ENCODE assay signal across 23 cellular contexts in the genomic region with DNA sequence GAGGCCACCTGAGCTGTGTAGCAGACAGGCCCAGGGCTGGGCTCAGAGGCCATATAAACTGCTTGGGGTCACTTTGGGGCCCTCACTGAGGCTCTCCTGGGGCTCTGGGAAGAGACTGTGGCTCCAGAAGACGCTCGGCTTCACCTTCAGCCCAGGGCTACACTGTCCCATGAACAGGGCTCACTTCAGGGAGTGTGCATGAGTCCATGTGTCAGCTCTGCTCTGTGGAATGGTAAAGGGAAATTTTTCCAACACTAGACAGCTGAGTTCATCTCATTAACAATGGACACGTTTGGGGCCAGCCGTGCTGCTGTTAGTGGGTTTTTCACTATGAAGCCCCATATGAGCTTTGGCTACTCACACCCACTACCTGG.
DNase-seq lines count a peak whose midpoint lies in the region; ATAC-seq and TF ChIP-seq lines count a peak whose summit lies in the region.
"Had no signal": no experiment of that assay in that cellular context is flagged by ENCODE, and none has a peak within 500 bp of the region (broad histone marks: within the 10 kb centered on the region; RNA-seq: fewer than 3 reads in every experiment).

No MANE protein-coding gene starts in this region.

- in situ Hi-C loops in gastrocnemius medialis (cut with MboI; ENCODE audit: low sequenced_read_pairs in 4 of 4) = loop anchor here in 3 of 4 donors (10.0 to 25.0 kb wide), 2 partner anchors 256 to 263 kb away; no protein-coding TSS in a partner anchor

- intact Hi-C loops in CD14-positive monocyte (cut with micrococcal nuclease) = loop anchor here in 1 of 2 donors (10.0 kb wide), 1 partner anchor 226 kb away; no protein-coding TSS in a partner anchor
- intact Hi-C loops in Right ventricle myocardium superior (cut with DNase I) = no loop called here
- intact Hi-C loops in gastrocnemius medialis (cut with DNase I; ENCODE audit: low total_unique reads) = loop anchor here (5.0 to 10.0 kb wide), 2 partner anchors 416 to 1003 kb away; a partner anchor contains a TSS

- DNase-seq in CD14-positive monocyte (ENCODE audit: low spot score) (peak; percentile 7), Right ventricle myocardium superior (no peak), right atrium auricular region (ENCODE audit: low spot score) (no peak), gastrocnemius medialis (no peak), foreskin keratinocyte (no peak), H4 (ENCODE audit: low spot score) (no peak), SK-N-DZ (ENCODE audit: low spot score) (no peak)
- DNase-seq: CD4-positive, alpha-beta T cell; DMS53; H7; KBM-7; MV-4-11; NCI-H1105 treated with DMSO at 0.1 percent for 48 hours; NCI-H146; NCI-H1930; NCI-H2107; NCI-H446 treated with DMSO at 0.1 percent for 48 hours; NCI-H526; NCI-H82; NK-92 treated with Interleukin-12 subunit alpha and Interleukin-12 subunit beta, amount 100 ng/mL, for 24 hours; PC-3; SHP77 had no signal

- H3K4me3 Mint-ChIP-seq in CD14-positive monocyte = no peak overlapping the region
- H3K4me3 Mint-ChIP-seq: CD4-positive, alpha-beta T cell had no signal

- ATAC-seq in Right ventricle myocardium superior (ENCODE audit: poor library complexity) (peak; percentile 36), gastrocnemius medialis (no peak), foreskin keratinocyte (no peak)
- ATAC-seq: PC-3 had no signal

- H3K36me3 ChIP-seq in right atrium auricular region (peaks cover 88% of the 10 kb centered on the region), gastrocnemius medialis (peaks cover 0 to 85% of the 10 kb centered on the region in 2 donors)

- TF ChIP-seq POLR2A in gastrocnemius medialis (IDR thresholded peaks at IDR 0.05) = no peak

- peaks cover 0 to 2% (median 0%) of the 10 kb centered on the region in 7 donors for H3K9me3 Mint-ChIP-seq in CD14-positive monocyte
- H3K9me3 Mint-ChIP-seq: CD4-positive, alpha-beta T cell had no signal

- TF ChIP-seq CTCF in CD14-positive monocyte (IDR thresholded peaks at IDR 0.05) (no peak), right atrium auricular region (IDR thresholded peaks at IDR 0.05) (no peak), gastrocnemius medialis (IDR thresholded peaks at IDR 0.05 in 4 of 5, conservative IDR thresholded peaks at IDR 0.05 in 1 of 5) (no peak), foreskin keratinocyte (conservative IDR thresholded peaks at IDR 0.05) (no peak)

- H3K9me3 ChIP-seq in right atrium auricular region = no peaks in the 10 kb centered on the region
- H3K9me3 ChIP-seq in gastrocnemius medialis = no peaks in the 10 kb centered on the region
- H3K9me3 ChIP-seq: BLaER1 had no signal

- no peaks in the 10 kb centered on the region for H3K27me3 ChIP-seq in right atrium auricular region
- H3K27me3 ChIP-seq in gastrocnemius medialis = no peaks in the 10 kb centered on the region
- no peaks in the 10 kb centered on the region for H3K27me3 ChIP-seq in foreskin keratinocyte
- H3K27me3 ChIP-seq: BLaER1 had no signal

- H3K27ac ChIP-seq in right atrium auricular region (peak overlapping the region; percentile 41 to 60), gastrocnemius medialis (peak overlapping the region; percentile 59 to 80 (median 74)), foreskin keratinocyte (no peak overlapping the region)
- H3K27ac ChIP-seq: BLaER1 had no signal

- H3K27me3 Mint-ChIP-seq in CD14-positive monocyte (ENCODE audit: low read depth in 3 of 3) = peaks cover 0 to 4% (median 0%) of the 10 kb centered on the region in 3 donors
- H3K27me3 Mint-ChIP-seq: CD4-positive, alpha-beta T cell had no signal

- H3K4me1 ChIP-seq in right atrium auricular region (no peaks in the 10 kb centered on the region), gastrocnemius medialis (peaks cover 9 to 17% of the 10 kb centered on the region in 2 donors), foreskin keratinocyte (no peaks in the 10 kb centered on the region)
- H3K4me1 ChIP-seq: BLaER1 had no signal

- H3K27ac Mint-ChIP-seq in CD14-positive monocyte = peak overlapping the region in 1 of 7 donors; percentile 33
- H3K27ac Mint-ChIP-seq: CD4-positive, alpha-beta T cell had no signal

- H3K4me3 ChIP-seq in right atrium auricular region (no peak overlapping the region), gastrocnemius medialis (no peak overlapping the region)
- H3K4me3 ChIP-seq: BLaER1 had no signal

- peaks cover 85 to 100% of the 10 kb centered on the region in 2 donors for H3K36me3 Mint-ChIP-seq in CD14-positive monocyte

- H3K4me1 Mint-ChIP-seq in CD14-positive monocyte = no peaks in the 10 kb centered on the region
